9 cellular contexts compared by ENCODE assay signal in the genomic region with DNA sequence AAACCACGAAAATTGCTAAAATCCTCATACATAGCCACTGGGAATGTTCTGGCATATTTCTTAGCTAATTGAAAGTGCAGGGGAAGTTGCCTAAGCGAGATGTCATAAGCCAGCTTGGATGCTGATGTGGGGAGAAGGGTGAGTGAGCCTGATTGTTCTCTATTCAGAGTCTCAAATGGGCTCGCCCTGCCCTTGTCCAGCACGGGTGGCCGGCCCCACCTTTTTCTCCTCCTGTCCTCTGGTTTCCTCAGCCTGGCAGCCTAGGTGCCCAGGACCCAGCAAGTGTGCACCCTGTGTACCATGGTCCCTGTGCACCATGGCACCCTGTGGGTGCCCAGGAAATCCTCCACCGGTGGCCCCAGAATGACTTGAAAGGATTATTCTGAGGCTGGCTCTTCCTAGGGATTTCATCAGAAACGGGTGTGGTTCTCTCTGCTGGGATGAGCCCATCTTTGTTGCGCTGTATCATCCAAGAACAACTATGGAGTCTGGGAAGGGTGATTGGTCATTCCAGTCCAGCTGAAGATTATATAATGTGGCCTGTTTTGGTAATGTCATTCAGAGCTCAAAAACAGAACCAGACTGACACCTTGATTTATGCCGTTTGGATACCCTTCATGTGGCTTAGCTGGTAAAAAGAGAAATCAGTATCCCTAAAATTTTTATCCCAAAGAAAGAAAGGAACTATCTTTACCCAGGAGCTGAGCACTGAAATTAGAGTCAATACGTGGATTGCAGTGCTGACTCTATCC.
DNase-seq lines count a peak whose midpoint lies in the region; ATAC-seq and TF ChIP-seq lines count a peak whose summit lies in the region.
"Had no signal": no experiment of that assay in that cellular context is flagged by ENCODE, and none has a peak within 500 bp of the region (broad histone marks: within the 10 kb centered on the region; RNA-seq: fewer than 3 reads in every experiment).

No MANE protein-coding gene starts in this region.

- H3K4me1 ChIP-seq in IMR-90 (ENCODE audit: control insufficient read depth, insufficient read depth, low read length) (peaks cover 9% of the 10 kb centered on the region), heart left ventricle (peaks cover 7 to 87% (median 46%) of the 10 kb centered on the region in 12 donors), stomach (peaks cover 15 to 66% (median 34%) of the 10 kb centered on the region in 4 donors)

- H3K23ac ChIP-seq in IMR-90 (ENCODE audit: low read depth, low read length) = no peak overlapping the region

- H3K14ac ChIP-seq in IMR-90 (replicated peaks; ENCODE audit: low read depth, low read length) = no peak overlapping the region

- no peak for TF ChIP-seq RAD21 in IMR-90 (IDR thresholded peaks at IDR 0.05; ENCODE audit: low read length)

- H3K9me3 ChIP-seq in IMR-90 (ENCODE audit: control insufficient read depth, insufficient read depth, low read length) (no peaks in the 10 kb centered on the region), heart left ventricle (no peaks in the 10 kb centered on the region), stomach (no peaks in the 10 kb centered on the region)

- no peak overlapping the region for H2AFZ ChIP-seq in IMR-90 (replicated peaks; ENCODE audit: low read length, poor library complexity)

- POLR2A ChIA-PET in IMR-90 (lab: Charles Lee; ENCODE audit: unreplicated experiment) = no interaction called here

- no peaks in the 10 kb centered on the region for H3K27me3 Mint-ChIP-seq in activated T-helper 1 cell treated with anti-CD3 and anti-CD28 coated beads, Interleukin-12 subunit alpha, Interleukin-12 subunit beta, Interleukin-2, Interleukin-4 antibody, amounts not matched to agents 30 ng/mL and 10 ng/mL and 1 ng/mL, durations not matched to agents 14 hours and 24 hours and 36 hours (ENCODE audit: insufficient read depth)

- H3K79me1 ChIP-seq in IMR-90 (ENCODE audit: low read depth in 1 of 2, low read length in 2 of 2) = no peaks in the 10 kb centered on the region

- no peaks in the 10 kb centered on the region for H3K36me3 ChIP-seq in IMR-90 (ENCODE audit: control insufficient read depth, insufficient read depth, low read length)
- H3K36me3 ChIP-seq in heart left ventricle = peaks cover 0 to 8% (median 0%) of the 10 kb centered on the region in 9 donors
- H3K36me3 ChIP-seq in stomach = peaks cover 0 to 17% (median 5%) of the 10 kb centered on the region in 4 donors

- TF ChIP-seq CTCF in IMR-90 (conservative IDR thresholded peaks at IDR 0.05; ENCODE audit: low read depth, low read length) = no peak
- TF ChIP-seq CTCF in heart left ventricle (IDR thresholded peaks at IDR 0.05) = no peak
- TF ChIP-seq CTCF in stomach (IDR thresholded peaks at IDR 0.05) = no peak

- no peak overlapping the region for H2BK15ac ChIP-seq in IMR-90 (ENCODE audit: low read depth, low read length)

- peaks cover 56% of the 10 kb centered on the region for H3K36me3 Mint-ChIP-seq in activated T-helper 1 cell treated with anti-CD3 and anti-CD28 coated beads, Interleukin-12 subunit alpha, Interleukin-12 subunit beta, Interleukin-2, Interleukin-4 antibody, amounts not matched to agents 30 ng/mL and 10 ng/mL and 1 ng/mL, durations not matched to agents 14 hours and 24 hours and 36 hours (ENCODE audit: low read depth)

- no peak overlapping the region for H4K8ac ChIP-seq in IMR-90 (ENCODE audit: low read depth in 2 of 2, low read length in 2 of 2)

- in situ Hi-C loops in IMR-90 (cut with MboI; ENCODE audit: low sequenced_read_pairs) = no loop called here

- peaks cover 1% of the 10 kb centered on the region for H3K9me3 Mint-ChIP-seq in activated T-helper 1 cell treated with anti-CD3 and anti-CD28 coated beads, Interleukin-12 subunit alpha, Interleukin-12 subunit beta, Interleukin-2, Interleukin-4 antibody, amounts not matched to agents 30 ng/mL and 10 ng/mL and 1 ng/mL, durations not matched to agents 14 hours and 24 hours and 36 hours

- H2BK120ac ChIP-seq in IMR-90 (ENCODE audit: low read depth, low read length) = no peak overlapping the region

- H3K9me1 ChIP-seq in IMR-90 (ENCODE audit: insufficient read depth, low read length) = peaks cover 4% of the 10 kb centered on the region

- no peak for ATAC-seq in IMR-90 (ENCODE audit: low read depth)
- ATAC-seq in heart left ventricle = peak in 1 of 4 donors; percentile 13
- ATAC-seq in HG02885 (IDR thresholded peaks at IDR 0.05; ENCODE audit: poor library complexity, unreplicated experiment) = no peak

- H2BK20ac ChIP-seq in IMR-90 (ENCODE audit: low read depth, low read length) = no peak overlapping the region

- no peaks in the 10 kb centered on the region for H4K20me1 ChIP-seq in IMR-90 (ENCODE audit: insufficient read depth, low read length)

- intact Hi-C loops in IMR-90 (cut with micrococcal nuclease) (no loop called here), heart left ventricle (cut with DNase I) (loop anchor here in 6 of 10 donors (5.0 to 10.0 kb wide), 5 partner anchors 86 to 199 kb away; a partner anchor contains a TSS), stomach (cut with DNase I; ENCODE audit: low total_unique reads) (no loop called here)
- intact Hi-C loops in activated T-helper 1 cell treated with anti-CD3 and anti-CD28 coated beads, Interleukin-12 subunit alpha, Interleukin-12 subunit beta, Interleukin-2, Interleukin-4 antibody, amounts not matched to agents 30 ng/mL and 10 ng/mL and 1 ng/mL, durations not matched to agents 14 hours and 24 hours and 36 hours (cut with micrococcal nuclease) = no loop called here

- 92% methylated on average over 5 of the region's 10 CpGs; no CpG with 5 or more reads in 1 of the 2 experiments for WGBS in IMR-90 (ENCODE audit: extremely low coverage in 2 of 2, insufficient read length in 1 of 2), 2 experiments
- 68 to 86% (median 82%) methylated on average over 10 of the region's 10 CpGs for WGBS in heart left ventricle, 4 donors
- 82 to 87% (median 87%) methylated on average over 10 of the region's 10 CpGs for WGBS in stomach, 5 donors

- peak overlapping the region; percentile 73 for H3K4me3 Mint-ChIP-seq in activated T-helper 1 cell treated with anti-CD3 and anti-CD28 coated beads, Interleukin-12 subunit alpha, Interleukin-12 subunit beta, Interleukin-2, Interleukin-4 antibody, amounts not matched to agents 30 ng/mL and 10 ng/mL and 1 ng/mL, durations not matched to agents 14 hours and 24 hours and 36 hours

- dilution Hi-C loops in IMR-90 (cut with HindIII; ENCODE audit: low sequenced_read_pairs, unreplicated experiment) = no loop called here

- H2AK9ac ChIP-seq in IMR-90 (replicated peaks; ENCODE audit: low read depth, low read length, poor library complexity) = no peak overlapping the region

- TF ChIP-seq POLR2A in IMR-90 (IDR thresholded peaks at IDR 0.05; ENCODE audit: low read depth, low read length) (no peak), heart left ventricle (IDR thresholded peaks at IDR 0.05) (no peak), stomach (IDR thresholded peaks at IDR 0.05) (no peak)

- H2BK5ac ChIP-seq in IMR-90 (ENCODE audit: low read depth, low read length, poor library complexity, severe bottlenecking) = no peak overlapping the region

- TF ChIP-seq EP300 in stomach (IDR thresholded peaks at IDR 0.05) = no peak

- H3K4ac ChIP-seq in IMR-90 (ENCODE audit: low read depth, low read length) = no peak overlapping the region

- no peak overlapping the region for H3K27ac ChIP-seq in IMR-90 (ENCODE audit: insufficient read depth, low read length)
- H3K27ac ChIP-seq in heart left ventricle = peak overlapping the region in 10 of 12 donors; percentile 2 to 93 (median 83)
- H3K27ac ChIP-seq in stomach = peak overlapping the region; percentile 23 to 73 (median 66)

- H3K27me3 ChIP-seq in IMR-90 (ENCODE audit: control insufficient read depth, insufficient read depth, low read length) (no peaks in the 10 kb centered on the region), heart left ventricle (no peaks in the 10 kb centered on the region), stomach (no peaks in the 10 kb centered on the region)

- peaks cover 92% of the 10 kb centered on the region for H3K4me1 Mint-ChIP-seq in activated T-helper 1 cell treated with anti-CD3 and anti-CD28 coated beads, Interleukin-12 subunit alpha, Interleukin-12 subunit beta, Interleukin-2, Interleukin-4 antibody, amounts not matched to agents 30 ng/mL and 10 ng/mL and 1 ng/mL, durations not matched to agents 14 hours and 24 hours and 36 hours (ENCODE audit: low read depth)

- CTCF ChIA-PET in IMR-90 (lab: Yijun Ruan, JAX) = interaction anchor here (0.8 kb wide), 1 partner anchor 117 kb away, joined by 4 read pairs; no protein-coding TSS in a partner anchor

- H3K4me3 ChIP-seq in IMR-90 (ENCODE audit: insufficient read depth, low read depth, low read length) (no peak overlapping the region), heart left ventricle (no peak overlapping the region), stomach (no peak overlapping the region)

- H2AK5ac ChIP-seq in IMR-90 (ENCODE audit: low read depth, low read length) = no peak overlapping the region

- H3K27ac Mint-ChIP-seq in activated T-helper 1 cell treated with anti-CD3 and anti-CD28 coated beads, Interleukin-12 subunit alpha, Interleukin-12 subunit beta, Interleukin-2, Interleukin-4 antibody, amounts not matched to agents 30 ng/mL and 10 ng/mL and 1 ng/mL, durations not matched to agents 14 hours and 24 hours and 36 hours = peak overlapping the region; percentile 100

- no TSS peak for BruUV-seq in IMR-90 (replicated peaks; lab: Mats Ljungman, UMichigan)

- H4K5ac ChIP-seq in IMR-90 (ENCODE audit: low read depth, low read length) = no peak overlapping the region

- H3K9ac ChIP-seq in IMR-90 (ENCODE audit: low read depth, low read length) = no peak overlapping the region

- peak; percentile 31 for DNase-seq in IMR-90
- no peak for DNase-seq in activated T-helper 1 cell treated with anti-CD3 and anti-CD28 coated beads, Interleukin-12 subunit alpha, Interleukin-12 subunit beta, Interleukin-2, Interleukin-4 antibody, amounts not matched to agents 30 ng/mL and 10 ng/mL and 1 ng/mL, durations not matched to agents 14 hours and 24 hours and 36 hours (ENCODE audit: low spot score)
- peak in 3 of 5 donors; percentile 38 to 57 (median 46) for DNase-seq in heart left ventricle
- DNase-seq in stomach = no peak
- no peak for DNase-seq in D341Med (ENCODE audit: low spot score)
- no peak for DNase-seq in COR-L47 (lab: John Stamatoyannopoulos, UW)
- DNase-seq: activated CD4-positive, alpha-beta T cell treated with anti-CD3 and anti-CD28 coated beads, Interleukin-2, amount 50 U/mL, for 1 hour; occipital lobe had no signal

- no peak overlapping the region for H3K18ac ChIP-seq in IMR-90 (ENCODE audit: low read depth, low read length)

- H4K91ac ChIP-seq in IMR-90 (ENCODE audit: insufficient read depth, low read depth, low read length) = no peak overlapping the region

- H3K56ac ChIP-seq in IMR-90 (ENCODE audit: extremely low read depth, insufficient read depth, low read length) = no peak overlapping the region

- H3K4me2 ChIP-seq in IMR-90 (ENCODE audit: low read depth, low read length) = no peak overlapping the region

TF ChIP-seq in IMR-90, 13 proteins besides CTCF, POLR2A, EP300 and RAD21 (continues in another document):
- TF ChIP-seq RCOR1 (IDR thresholded peaks at IDR 0.05; ENCODE audit: insufficient replicate concordance, low read length) = no peak
- TF ChIP-seq FOS (IDR thresholded peaks at IDR 0.05; ENCODE audit: low read depth, low read length) = no peak
- no peak for TF ChIP-seq MAFK (IDR thresholded peaks at IDR 0.05; ENCODE audit: low read depth, low read length)
- TF ChIP-seq NFE2L2 (IDR thresholded peaks at IDR 0.05; ENCODE audit: low read depth, low read length) = no peak
- TF ChIP-seq CEBPB (IDR thresholded peaks at IDR 0.05; ENCODE audit: low read depth, low read length) = no peak

Comparison
In these comparisons a context has a peak if more than half of its experiments do, and no peak if none do; other contexts are left out.
1. DNase-seq: peak in IMR-90 (single experiment) and heart left ventricle (3 of 5); none in activated T-helper 1 cell treated with anti-CD3 and anti-CD28 coated beads, Interleukin-12 subunit alpha, Interleukin-12 subunit beta, Interleukin-2, Interleukin-4 antibody, amounts not matched to agents 30 ng/mL and 10 ng/mL and 1 ng/mL, durations not matched to agents 14 hours and 24 hours and 36 hours (single experiment), stomach (single experiment), D341Med (single experiment) and COR-L47 (single experiment).
2. intact Hi-C loops: an anchor here in heart left ventricle (5.0 to 10.0 kb wide); none called in IMR-90, activated T-helper 1 cell treated with anti-CD3 and anti-CD28 coated beads, Interleukin-12 subunit alpha, Interleukin-12 subunit beta, Interleukin-2, Interleukin-4 antibody, amounts not matched to agents 30 ng/mL and 10 ng/mL and 1 ng/mL, durations not matched to agents 14 hours and 24 hours and 36 hours and stomach.